ENCODE assay signal across 21 cellular contexts in genomic region chr7:140635345-140635744, GRCh38. TPM values are rescaled to one million over a fixed set of nuclear protein-coding genes. Genes with fewer than 3 reads are reported as not detected.
DNase-seq lines count a peak whose midpoint lies in the region; ATAC-seq and TF ChIP-seq lines count a peak whose summit lies in the region.
"Had no signal": no experiment of that assay in that cellular context is flagged by ENCODE, and none has a peak within 500 bp of the region (broad histone marks: within the 10 kb centered on the region; RNA-seq: fewer than 3 reads in every experiment).

No MANE protein-coding gene starts in this region.

- H3K4me3 ChIP-seq in H7 (ENCODE audit: insufficient read depth, low read depth, low read length) (no peak overlapping the region), iPS-18a (ENCODE audit: low read length) (peak overlapping the region; percentile 7), psoas muscle (no peak overlapping the region), testis (no peak overlapping the region)
- H3K4me3 ChIP-seq: adrenal gland, ovary, suprapubic skin had no signal

- POLR2A ChIA-PET in WTC11 (lab: Charles Lee), result interaction anchor here (1.0 kb wide), 1 partner anchor 118 kb away, joined by 3 read pairs; no protein-coding TSS in a partner anchor

- H3K4me3 Mint-ChIP-seq in WTC11, result no peak overlapping the region
- H3K4me3 Mint-ChIP-seq: activated CD8-positive, alpha-beta T cell treated with anti-CD3 and anti-CD28 coated beads for 36 hours; naive thymus-derived CD4-positive, alpha-beta T cell had no signal

- CTCF ChIA-PET in WTC11 (lab: Charles Lee), result interaction anchor here (0.7 to 2.4 kb wide), 8 partner anchors 9 to 1081 kb away, joined by 3 to 17 read pairs (median 4); no protein-coding TSS in a partner anchor

- no peaks in the 10 kb centered on the region for H3K36me3 Mint-ChIP-seq in WTC11

- H3K9me3 ChIP-seq in iPS-18a (ENCODE audit: control insufficient read depth, low read depth, low read length) (no peaks in the 10 kb centered on the region), psoas muscle (no peaks in the 10 kb centered on the region), testis (no peaks in the 10 kb centered on the region)
- H3K9me3 ChIP-seq: adrenal gland, ovary, suprapubic skin had no signal

- no peak overlapping the region for H3K9ac ChIP-seq in iPS-18a (ENCODE audit: low read length)

- no peak for TF ChIP-seq POLR2A in testis (IDR thresholded peaks at IDR 0.05)

- peaks cover 39% of the 10 kb centered on the region for H3K4me1 Mint-ChIP-seq in WTC11

- peaks cover 5% of the 10 kb centered on the region; the same call in 1 of the 2 replicates for H3K27me3 ChIP-seq in H7 (ENCODE audit: control insufficient read depth, insufficient read depth, low read length)
- H3K27me3 ChIP-seq in iPS-18a (ENCODE audit: control insufficient read depth, insufficient read depth, low read length), result peaks cover 12% of the 10 kb centered on the region
- peaks cover 0 to 26% (median 9%) of the 10 kb centered on the region in 3 donors for H3K27me3 ChIP-seq in psoas muscle (ENCODE audit: insufficient read depth in 3 of 3, low read length in 2 of 3)
- no peaks in the 10 kb centered on the region for H3K27me3 ChIP-seq in testis
- H3K27me3 ChIP-seq: adrenal gland, ovary had no signal

- no peaks in the 10 kb centered on the region for H3K9me3 Mint-ChIP-seq in WTC11
- H3K9me3 Mint-ChIP-seq: activated CD8-positive, alpha-beta T cell treated with anti-CD3 and anti-CD28 coated beads for 36 hours had no signal

- H3K27ac ChIP-seq in iPS-18a (ENCODE audit: low read length) (no peak overlapping the region), psoas muscle (peak overlapping the region; percentile 24), testis (no peak overlapping the region)
- H3K27ac ChIP-seq: C4-2B, ovary, suprapubic skin had no signal

- no peak for TF ChIP-seq CTCF in WTC11 (IDR thresholded peaks at IDR 0.05)
- no peak for TF ChIP-seq CTCF in psoas muscle (IDR thresholded peaks at IDR 0.05)
- no peak for TF ChIP-seq CTCF in testis (IDR thresholded peaks at IDR 0.05)

- H3K27ac Mint-ChIP-seq in WTC11, result peak overlapping the region; percentile 90
- H3K27ac Mint-ChIP-seq: activated CD8-positive, alpha-beta T cell treated with anti-CD3 and anti-CD28 coated beads for 36 hours; naive thymus-derived CD4-positive, alpha-beta T cell had no signal

- H3K27me3 Mint-ChIP-seq in WTC11 (ENCODE audit: low read depth), result peaks cover 17% of the 10 kb centered on the region

- H3K4me1 ChIP-seq in iPS-18a (ENCODE audit: control insufficient read depth, low read depth, low read length) (peaks cover 27% of the 10 kb centered on the region), psoas muscle (no peaks in the 10 kb centered on the region), testis (peaks cover 17% of the 10 kb centered on the region)

- H3K36me3 ChIP-seq in H7 (replicated peaks; ENCODE audit: control insufficient read depth, insufficient read depth, low read length), result no peaks in the 10 kb centered on the region
- no peaks in the 10 kb centered on the region for H3K36me3 ChIP-seq in iPS-18a (ENCODE audit: control insufficient read depth, low read depth, low read length)
- H3K36me3 ChIP-seq in psoas muscle (ENCODE audit: insufficient read depth in 1 of 2, low read depth in 1 of 2), result no peaks in the 10 kb centered on the region
- H3K36me3 ChIP-seq in testis (ENCODE audit: low read depth, missing control alignments), result no peaks in the 10 kb centered on the region
- H3K36me3 ChIP-seq: adrenal gland, ovary, suprapubic skin had no signal

- WGBS in psoas muscle, 3 donors, result 59 to 69% (median 64%) methylated on average over 5 of the region's 5 CpGs
- WGBS in testis, 2 donors, result 45 to 49% methylated on average over 5 of the region's 5 CpGs

- intact Hi-C loops in psoas muscle (cut with DNase I), result no loop called here
- intact Hi-C loops in testis (cut with DNase I; ENCODE audit: low total_unique reads), result no loop called here

- ATAC-seq in WTC11 (peak; percentile 29), psoas muscle (no peak)
- ATAC-seq: activated CD8-positive, alpha-beta T cell treated with anti-CD3 and anti-CD28 coated beads for 36 hours; naive thymus-derived CD4-positive, alpha-beta T cell had no signal

- DNase-seq in H7 (peak; percentile 75), WTC11 (ENCODE audit: low spot score) (no peak), psoas muscle (no peak), SIG-M5 treated with dmso at 0.1 percent for 504 hours (lab: John Stamatoyannopoulos, UW; ENCODE audit: unreplicated experiment) (no peak), testis (no peak)
- no peak for DNase-seq in stimulated activated naive CD4-positive, alpha-beta T cell (lab: John Stamatoyannopoulos, UW)
- no peak for DNase-seq in activated CD4-positive, alpha-beta T cell treated with anti-CD3 and anti-CD28 coated beads for 4 hours
- DNase-seq: activated CD4-positive, CD25-positive, alpha-beta regulatory T cell; activated CD8-positive, alpha-beta T cell treated with anti-CD3 and anti-CD28 coated beads for 36 hours; activated gamma-delta T cell; activated T-cell treated with anti-CD3 and anti-CD28 coated beads for 4 hours; Calu3; cortex of kidney; naive thymus-derived CD4-positive, alpha-beta T cell; NCI-H524 treated with DMSO at 0.1 percent for 48 hours; T1000 had no signal

TF ChIP-seq in WTC11, 78 proteins besides CTCF, POLR2A, EP300 and RAD21 (continues in another document):
- no peak for TF ChIP-seq ATF3 (CRISPR knock-in tag; conservative IDR thresholded peaks at IDR 0.05)
- TF ChIP-seq, protein P1, sequence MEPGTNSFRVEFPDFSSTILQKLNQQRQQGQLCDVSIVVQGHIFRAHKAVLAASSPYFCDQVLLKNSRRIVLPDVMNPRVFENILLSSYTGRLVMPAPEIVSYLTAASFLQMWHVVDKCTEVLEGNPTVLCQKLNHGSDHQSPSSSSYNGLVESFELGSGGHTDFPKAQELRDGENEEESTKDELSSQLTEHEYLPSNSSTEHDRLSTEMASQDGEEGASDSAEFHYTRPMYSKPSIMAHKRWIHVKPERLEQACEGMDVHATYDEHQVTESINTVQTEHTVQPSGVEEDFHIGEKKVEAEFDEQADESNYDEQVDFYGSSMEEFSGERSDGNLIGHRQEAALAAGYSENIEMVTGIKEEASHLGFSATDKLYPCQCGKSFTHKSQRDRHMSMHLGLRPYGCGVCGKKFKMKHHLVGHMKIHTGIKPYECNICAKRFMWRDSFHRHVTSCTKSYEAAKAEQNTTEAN (CRISPR knock-in tag; IDR thresholded peaks at IDR 0.05), result no peak
- TF ChIP-seq, protein P2, sequence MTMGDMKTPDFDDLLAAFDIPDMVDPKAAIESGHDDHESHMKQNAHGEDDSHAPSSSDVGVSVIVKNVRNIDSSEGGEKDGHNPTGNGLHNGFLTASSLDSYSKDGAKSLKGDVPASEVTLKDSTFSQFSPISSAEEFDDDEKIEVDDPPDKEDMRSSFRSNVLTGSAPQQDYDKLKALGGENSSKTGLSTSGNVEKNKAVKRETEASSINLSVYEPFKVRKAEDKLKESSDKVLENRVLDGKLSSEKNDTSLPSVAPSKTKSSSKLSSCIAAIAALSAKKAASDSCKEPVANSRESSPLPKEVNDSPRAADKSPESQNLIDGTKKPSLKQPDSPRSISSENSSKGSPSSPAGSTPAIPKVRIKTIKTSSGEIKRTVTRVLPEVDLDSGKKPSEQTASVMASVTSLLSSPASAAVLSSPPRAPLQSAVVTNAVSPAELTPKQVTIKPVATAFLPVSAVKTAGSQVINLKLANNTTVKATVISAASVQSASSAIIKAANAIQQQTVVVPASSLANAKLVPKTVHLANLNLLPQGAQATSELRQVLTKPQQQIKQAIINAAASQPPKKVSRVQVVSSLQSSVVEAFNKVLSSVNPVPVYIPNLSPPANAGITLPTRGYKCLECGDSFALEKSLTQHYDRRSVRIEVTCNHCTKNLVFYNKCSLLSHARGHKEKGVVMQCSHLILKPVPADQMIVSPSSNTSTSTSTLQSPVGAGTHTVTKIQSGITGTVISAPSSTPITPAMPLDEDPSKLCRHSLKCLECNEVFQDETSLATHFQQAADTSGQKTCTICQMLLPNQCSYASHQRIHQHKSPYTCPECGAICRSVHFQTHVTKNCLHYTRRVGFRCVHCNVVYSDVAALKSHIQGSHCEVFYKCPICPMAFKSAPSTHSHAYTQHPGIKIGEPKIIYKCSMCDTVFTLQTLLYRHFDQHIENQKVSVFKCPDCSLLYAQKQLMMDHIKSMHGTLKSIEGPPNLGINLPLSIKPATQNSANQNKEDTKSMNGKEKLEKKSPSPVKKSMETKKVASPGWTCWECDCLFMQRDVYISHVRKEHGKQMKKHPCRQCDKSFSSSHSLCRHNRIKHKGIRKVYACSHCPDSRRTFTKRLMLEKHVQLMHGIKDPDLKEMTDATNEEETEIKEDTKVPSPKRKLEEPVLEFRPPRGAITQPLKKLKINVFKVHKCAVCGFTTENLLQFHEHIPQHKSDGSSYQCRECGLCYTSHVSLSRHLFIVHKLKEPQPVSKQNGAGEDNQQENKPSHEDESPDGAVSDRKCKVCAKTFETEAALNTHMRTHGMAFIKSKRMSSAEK (CRISPR knock-in tag; IDR thresholded peaks at IDR 0.05; ENCODE audit: borderline replicate concordance), result no peak
- TF ChIP-seq ZNF232 (CRISPR knock-in tag; IDR thresholded peaks at IDR 0.05), result no peak

RNA-seq across cellular contexts. Expression of gene DENND2A, which starts 5.3 kb away (rescaled TPM):
- total RNA-seq in H7 (2014; rRNA removed; shearing (Covaris generic)), result 10.1 and 11.9 TPM in 2 replicates
- total RNA-seq in WTC11 (2021), result 10.0 to 13.6 TPM (median 12.7 TPM) in 3 replicates
- total RNA-seq in psoas muscle, result 1 to 10 TPM; 3.8 to 8.7 (median 6.0) TPM
- polyA plus RNA-seq in psoas muscle, result 1 to 10 TPM; 2.7 to 3.2 (median 2.7) TPM
- total RNA-seq in testis, result 1 to 10 TPM; 4.1 to 5.5 TPM
- 8.5 TPM for polyA plus RNA-seq in testis (ENCODE audit: insufficient read depth, low read depth, low replicate concordance)
- total RNA-seq: activated CD8-positive, alpha-beta T cell treated with anti-CD3 and anti-CD28 coated beads for 36 hours; Calu3; naive thymus-derived CD4-positive, alpha-beta T cell had no signal
- polyA plus RNA-seq: naive thymus-derived CD4-positive, alpha-beta T cell had no signal

RNA-seq across cellular contexts. Expression of gene ADCK2, which starts 37.4 kb away (rescaled TPM):
- total RNA-seq in H7 (2014; rRNA removed; shearing (Covaris generic)), result 16.0 and 17.3 TPM in 2 replicates
- 10.1 to 12.7 TPM (median 12.0 TPM) in 3 replicates for total RNA-seq in WTC11 (2021)
- total RNA-seq in psoas muscle, result 10 to 100 TPM; 10.7 to 18.1 (median 12.4) TPM
- 10 to 100 TPM; 12.0 to 26.4 (median 14.2) TPM for polyA plus RNA-seq in psoas muscle
- 10 to 100 TPM; 20.4 to 21.2 TPM for total RNA-seq in testis
- 12.9 TPM for polyA plus RNA-seq in testis (ENCODE audit: insufficient read depth, low read depth, low replicate concordance)
